ENCODE assay signal across 1 cellular context in the genomic region with DNA sequence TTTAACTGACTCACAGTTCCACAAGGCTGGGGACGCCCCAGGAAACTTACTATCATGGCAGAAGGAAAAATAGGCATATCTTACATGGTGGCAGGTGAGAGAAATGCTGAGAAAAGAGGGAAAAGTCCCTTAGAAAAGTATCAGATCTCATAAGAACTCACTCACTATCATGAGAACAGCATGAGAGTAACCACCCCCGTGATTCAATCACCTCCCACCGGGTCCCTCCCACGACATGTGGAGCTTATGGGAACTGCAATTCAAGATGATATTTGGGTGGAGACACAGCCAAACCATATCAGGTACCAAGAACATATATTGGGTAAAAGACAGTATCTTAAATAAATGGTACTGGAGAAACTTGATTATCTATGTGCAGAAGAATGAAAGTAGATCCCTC.
TF ChIP-seq lines count a peak whose summit lies in the region.

No MANE protein-coding gene starts in this region.

TF ChIP-seq in GM23338, 12 proteins besides CTCF, POLR2A, EP300 and RAD21 (continued from another document):
- TF ChIP-seq ZNF331 (CRISPR knock-in tag; IDR thresholded peaks at IDR 0.05; ENCODE audit: low read depth) (no peak), EZH2phosphoT487 (IDR thresholded peaks at IDR 0.05; ENCODE audit: unreplicated experiment) (no peak), JUNB (IDR thresholded peaks at IDR 0.05; ENCODE audit: unreplicated experiment) (no peak), ZNF114 (CRISPR knock-in tag; IDR thresholded peaks at IDR 0.05) (no peak), STAT1 (IDR thresholded peaks at IDR 0.05; ENCODE audit: unreplicated experiment) (no peak)
- TF ChIP-seq, protein P1, sequence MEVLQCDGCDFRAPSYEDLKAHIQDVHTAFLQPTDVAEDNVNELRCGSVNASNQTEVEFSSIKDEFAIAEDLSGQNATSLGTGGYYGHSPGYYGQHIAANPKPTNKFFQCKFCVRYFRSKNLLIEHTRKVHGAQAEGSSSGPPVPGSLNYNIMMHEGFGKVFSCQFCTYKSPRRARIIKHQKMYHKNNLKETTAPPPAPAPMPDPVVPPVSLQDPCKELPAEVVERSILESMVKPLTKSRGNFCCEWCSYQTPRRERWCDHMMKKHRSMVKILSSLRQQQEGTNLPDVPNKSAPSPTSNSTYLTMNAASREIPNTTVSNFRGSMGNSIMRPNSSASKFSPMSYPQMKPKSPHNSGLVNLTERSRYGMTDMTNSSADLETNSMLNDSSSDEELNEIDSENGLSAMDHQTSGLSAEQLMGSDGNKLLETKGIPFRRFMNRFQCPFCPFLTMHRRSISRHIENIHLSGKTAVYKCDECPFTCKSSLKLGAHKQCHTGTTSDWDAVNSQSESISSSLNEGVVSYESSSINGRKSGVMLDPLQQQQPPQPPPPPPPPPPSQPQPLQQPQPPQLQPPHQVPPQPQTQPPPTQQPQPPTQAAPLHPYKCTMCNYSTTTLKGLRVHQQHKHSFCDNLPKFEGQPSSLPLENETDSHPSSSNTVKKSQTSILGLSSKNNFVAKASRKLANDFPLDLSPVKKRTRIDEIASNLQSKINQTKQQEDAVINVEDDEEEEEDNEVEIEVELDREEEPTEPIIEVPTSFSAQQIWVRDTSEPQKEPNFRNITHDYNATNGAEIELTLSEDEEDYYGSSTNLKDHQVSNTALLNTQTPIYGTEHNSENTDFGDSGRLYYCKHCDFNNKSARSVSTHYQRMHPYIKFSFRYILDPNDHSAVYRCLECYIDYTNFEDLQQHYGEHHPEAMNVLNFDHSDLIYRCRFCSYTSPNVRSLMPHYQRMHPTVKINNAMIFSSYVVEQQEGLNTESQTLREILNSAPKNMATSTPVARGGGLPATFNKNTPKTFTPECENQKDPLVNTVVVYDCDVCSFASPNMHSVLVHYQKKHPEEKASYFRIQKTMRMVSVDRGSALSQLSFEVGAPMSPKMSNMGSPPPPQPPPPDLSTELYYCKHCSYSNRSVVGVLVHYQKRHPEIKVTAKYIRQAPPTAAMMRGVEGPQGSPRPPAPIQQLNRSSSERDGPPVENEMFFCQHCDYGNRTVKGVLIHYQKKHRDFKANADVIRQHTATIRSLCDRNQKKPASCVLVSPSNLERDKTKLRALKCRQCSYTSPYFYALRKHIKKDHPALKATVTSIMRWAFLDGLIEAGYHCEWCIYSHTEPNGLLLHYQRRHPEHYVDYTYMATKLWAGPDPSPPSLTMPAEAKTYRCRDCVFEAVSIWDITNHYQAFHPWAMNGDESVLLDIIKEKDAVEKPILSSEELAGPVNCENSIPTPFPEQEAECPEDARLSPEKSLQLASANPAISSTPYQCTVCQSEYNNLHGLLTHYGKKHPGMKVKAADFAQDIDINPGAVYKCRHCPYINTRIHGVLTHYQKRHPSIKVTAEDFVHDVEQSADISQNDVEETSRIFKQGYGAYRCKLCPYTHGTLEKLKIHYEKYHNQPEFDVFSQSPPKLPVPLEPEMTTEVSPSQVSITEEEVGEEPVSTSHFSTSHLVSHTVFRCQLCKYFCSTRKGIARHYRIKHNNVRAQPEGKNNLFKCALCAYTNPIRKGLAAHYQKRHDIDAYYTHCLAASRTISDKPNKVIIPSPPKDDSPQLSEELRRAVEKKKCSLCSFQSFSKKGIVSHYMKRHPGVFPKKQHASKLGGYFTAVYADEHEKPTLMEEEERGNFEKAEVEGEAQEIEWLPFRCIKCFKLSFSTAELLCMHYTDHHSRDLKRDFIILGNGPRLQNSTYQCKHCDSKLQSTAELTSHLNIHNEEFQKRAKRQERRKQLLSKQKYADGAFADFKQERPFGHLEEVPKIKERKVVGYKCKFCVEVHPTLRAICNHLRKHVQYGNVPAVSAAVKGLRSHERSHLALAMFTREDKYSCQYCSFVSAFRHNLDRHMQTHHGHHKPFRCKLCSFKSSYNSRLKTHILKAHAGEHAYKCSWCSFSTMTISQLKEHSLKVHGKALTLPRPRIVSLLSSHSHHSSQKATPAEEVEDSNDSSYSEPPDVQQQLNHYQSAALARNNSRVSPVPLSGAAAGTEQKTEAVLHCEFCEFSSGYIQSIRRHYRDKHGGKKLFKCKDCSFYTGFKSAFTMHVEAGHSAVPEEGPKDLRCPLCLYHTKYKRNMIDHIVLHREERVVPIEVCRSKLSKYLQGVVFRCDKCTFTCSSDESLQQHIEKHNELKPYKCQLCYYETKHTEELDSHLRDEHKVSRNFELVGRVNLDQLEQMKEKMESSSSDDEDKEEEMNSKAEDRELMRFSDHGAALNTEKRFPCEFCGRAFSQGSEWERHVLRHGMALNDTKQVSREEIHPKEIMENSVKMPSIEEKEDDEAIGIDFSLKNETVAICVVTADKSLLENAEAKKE (CRISPR knock-in tag; IDR thresholded peaks at IDR 0.05): no peak
- TF ChIP-seq, protein P2, sequence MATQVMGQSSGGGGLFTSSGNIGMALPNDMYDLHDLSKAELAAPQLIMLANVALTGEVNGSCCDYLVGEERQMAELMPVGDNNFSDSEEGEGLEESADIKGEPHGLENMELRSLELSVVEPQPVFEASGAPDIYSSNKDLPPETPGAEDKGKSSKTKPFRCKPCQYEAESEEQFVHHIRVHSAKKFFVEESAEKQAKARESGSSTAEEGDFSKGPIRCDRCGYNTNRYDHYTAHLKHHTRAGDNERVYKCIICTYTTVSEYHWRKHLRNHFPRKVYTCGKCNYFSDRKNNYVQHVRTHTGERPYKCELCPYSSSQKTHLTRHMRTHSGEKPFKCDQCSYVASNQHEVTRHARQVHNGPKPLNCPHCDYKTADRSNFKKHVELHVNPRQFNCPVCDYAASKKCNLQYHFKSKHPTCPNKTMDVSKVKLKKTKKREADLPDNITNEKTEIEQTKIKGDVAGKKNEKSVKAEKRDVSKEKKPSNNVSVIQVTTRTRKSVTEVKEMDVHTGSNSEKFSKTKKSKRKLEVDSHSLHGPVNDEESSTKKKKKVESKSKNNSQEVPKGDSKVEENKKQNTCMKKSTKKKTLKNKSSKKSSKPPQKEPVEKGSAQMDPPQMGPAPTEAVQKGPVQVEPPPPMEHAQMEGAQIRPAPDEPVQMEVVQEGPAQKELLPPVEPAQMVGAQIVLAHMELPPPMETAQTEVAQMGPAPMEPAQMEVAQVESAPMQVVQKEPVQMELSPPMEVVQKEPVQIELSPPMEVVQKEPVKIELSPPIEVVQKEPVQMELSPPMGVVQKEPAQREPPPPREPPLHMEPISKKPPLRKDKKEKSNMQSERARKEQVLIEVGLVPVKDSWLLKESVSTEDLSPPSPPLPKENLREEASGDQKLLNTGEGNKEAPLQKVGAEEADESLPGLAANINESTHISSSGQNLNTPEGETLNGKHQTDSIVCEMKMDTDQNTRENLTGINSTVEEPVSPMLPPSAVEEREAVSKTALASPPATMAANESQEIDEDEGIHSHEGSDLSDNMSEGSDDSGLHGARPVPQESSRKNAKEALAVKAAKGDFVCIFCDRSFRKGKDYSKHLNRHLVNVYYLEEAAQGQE (IDR thresholded peaks at IDR 0.05; ENCODE audit: unreplicated experiment): no peak
